10 cellular contexts compared by ENCODE assay signal in genomic region chr2:27117995-27118524, GRCh38. TPM values are rescaled to one million over a fixed set of nuclear protein-coding genes. Genes with fewer than 3 reads are reported as not detected.
A peak's percentile ranks its signal among the peaks of the same experiment; 100 is the strongest.
DNase-seq lines count a peak whose midpoint lies in the region; ATAC-seq, FAIRE-seq and TF ChIP-seq lines count a peak whose summit lies in the region.
"Had no signal": no experiment of that assay in that cellular context is flagged by ENCODE, and none has a peak within 500 bp of the region (broad histone marks: within the 10 kb centered on the region; RNA-seq: fewer than 3 reads in every experiment).

No MANE protein-coding gene starts in this region.

- dilution Hi-C loops in mammary epithelial cell (cut with HindIII; ENCODE audit: low sequenced_read_pairs) = no loop called here

- H3K4me3 ChIP-seq in A549 = peak overlapping the region; percentile 56
- peak overlapping the region; percentile 42 for H3K4me3 ChIP-seq in GM12865 (ENCODE audit: low read depth, low read length)
- peak overlapping the region; percentile 42 to 52 (median 48) for H3K4me3 ChIP-seq in mammary epithelial cell (replicated peaks in 1 of 3; ENCODE audit: insufficient read depth in 1 of 3, low read depth in 2 of 3, low read length in 3 of 3)
- H3K4me3 ChIP-seq in muscle layer of duodenum (ENCODE audit: low read depth in 1 of 2, low read length in 2 of 2) = peak overlapping the region; percentile 33 to 52

- H4K20me1 ChIP-seq in mammary epithelial cell (ENCODE audit: insufficient read depth, low read length) = no peaks in the 10 kb centered on the region

- ATAC-seq in A549 (peak; percentile 11 to 16; a peak in 3 of 6 replicates), HG03196 (IDR thresholded peaks at IDR 0.05; ENCODE audit: unreplicated experiment) (no peak)

- no peak for DNase-seq in A549 (ENCODE audit: low read depth in 1 of 2, low spot score in 1 of 2)
- DNase-seq in GM12865 (ENCODE audit: low read depth) = no peak
- DNase-seq in mammary epithelial cell = no peak
- no peak for DNase-seq in DMS153 treated with DMSO at 0.1 percent for 48 hours (lab: John Stamatoyannopoulos, UW; ENCODE audit: unreplicated experiment)
- DNase-seq in kidney glomerular epithelial cell (lab: John Stamatoyannopoulos, UW) = no peak
- DNase-seq in substantia nigra (lab: John Stamatoyannopoulos, UW) = no peak
- DNase-seq: foreskin keratinocyte, HCEC 1CT had no signal

- H3K27ac ChIP-seq in A549 = peak overlapping the region; percentile 71 to 88; a peak in 5 of 6 replicates
- no peak overlapping the region for H3K27ac ChIP-seq in mammary epithelial cell (ENCODE audit: insufficient read depth, low read depth, low read length)
- H3K27ac ChIP-seq in muscle layer of duodenum (ENCODE audit: low read length) = no peak overlapping the region
- no peak overlapping the region for H3K27ac ChIP-seq in substantia nigra (ENCODE audit: low read depth, low read length, poor library complexity, severe bottlenecking)
- H3K27ac ChIP-seq: foreskin keratinocyte had no signal

- TF ChIP-seq RAD21 in A549 (conservative IDR thresholded peaks at IDR 0.05 in 1 of 2, IDR thresholded peaks at IDR 0.05 in 1 of 2) = no peak

- in situ Hi-C loops in mammary epithelial cell (cut with MboI; ENCODE audit: low sequenced_read_pairs in 2 of 2) = no loop called here

- CTCF ChIA-PET in A549 (lab: Yijun Ruan, JAX) (interaction anchor here (0.9 to 3.4 kb wide), 5 partner anchors 14 to 272 kb away, joined by 3 to 14 read pairs (median 3); no protein-coding TSS in a partner anchor), mammary epithelial cell (lab: Charles Lee; ENCODE audit: low non-redundant PET) (interaction anchor here (0.6 kb wide), 1 partner anchor 52 kb away, joined by 3 read pairs; no protein-coding TSS in a partner anchor)

- H3K36me3 ChIP-seq in mammary epithelial cell (ENCODE audit: insufficient read depth, low read length) (no peaks in the 10 kb centered on the region), muscle layer of duodenum (ENCODE audit: control insufficient read depth in 1 of 2, insufficient read depth in 2 of 2, low read length in 2 of 2) (no peaks in the 10 kb centered on the region)

- peak overlapping the region; percentile 86 for H3K4me2 ChIP-seq in A549
- peak overlapping the region; percentile 77 for H3K4me2 ChIP-seq in mammary epithelial cell (ENCODE audit: insufficient read depth, low read depth, low read length)

- H3K27me3 ChIP-seq in mammary epithelial cell (ENCODE audit: insufficient read depth, low read length) (peaks cover 7% of the 10 kb centered on the region), muscle layer of duodenum (ENCODE audit: low read depth, low read length) (peaks cover 18% of the 10 kb centered on the region)

- WGBS in A549 (ENCODE audit: missing lambda C conversion rate) = 74% methylated on average over 12 of the region's 14 CpGs
- 38% methylated on average over 11 of the region's 14 CpGs for WGBS in mammary epithelial cell (ENCODE audit: low coverage, missing lambda C conversion rate)

- no peak overlapping the region for H3K9ac ChIP-seq in mammary epithelial cell (ENCODE audit: insufficient read depth, low read length)

- no peak for TF ChIP-seq CTCF in A549 (IDR thresholded peaks at IDR 0.05)
- TF ChIP-seq CTCF in GM12865 (IDR thresholded peaks at IDR 0.05; ENCODE audit: insufficient read depth, low read depth, low read length, missing control alignments) = no peak
- TF ChIP-seq CTCF in mammary epithelial cell (conservative IDR thresholded peaks at IDR 0.05 in 1 of 2, IDR thresholded peaks at IDR 0.05 in 1 of 2; ENCODE audit: extremely low read depth in 1 of 2, insufficient read depth in 1 of 2, low read depth in 1 of 2, low read length in 2 of 2) = no peak

- H3K79me2 ChIP-seq in mammary epithelial cell (ENCODE audit: insufficient read depth, low read length) = no peaks in the 10 kb centered on the region

- intact Hi-C loops in mammary epithelial cell (cut with micrococcal nuclease) = no loop called here

- POLR2A ChIA-PET in A549 (lab: Yijun Ruan, JAX) = no interaction called here

- no peak for TF ChIP-seq POLR2A in A549 (IDR thresholded peaks at IDR 0.05; ENCODE audit: low read length)

- no peak for TF ChIP-seq EP300 in A549 (IDR thresholded peaks at IDR 0.05)

- H3K9me3 ChIP-seq in A549 (no peaks in the 10 kb centered on the region), mammary epithelial cell (replicated peaks; ENCODE audit: insufficient read depth, low read length) (no peaks in the 10 kb centered on the region), muscle layer of duodenum (ENCODE audit: control insufficient read depth in 1 of 2, low read length in 2 of 2) (no peaks in the 10 kb centered on the region)

- no peak for FAIRE-seq in A549 (lab: Jason Lieb, UNC)

- H3K4me1 ChIP-seq in A549 (0 out of 3 replicates have a peak, but pooled peaks cover 4% of the 10 kb centered on the region), mammary epithelial cell (ENCODE audit: insufficient read depth, low read length) (peaks cover 10% of the 10 kb centered on the region), muscle layer of duodenum (ENCODE audit: control insufficient read depth in 1 of 2, insufficient read depth in 2 of 2, low read length in 2 of 2) (peaks cover 2 to 9% of the 10 kb centered on the region in 2 donors)
- H3K4me1 ChIP-seq: foreskin keratinocyte had no signal

- H2AFZ ChIP-seq in mammary epithelial cell (ENCODE audit: low read depth, low read length) = peak overlapping the region; percentile 87

- BruUV-seq in mammary epithelial cell (replicated peaks; lab: Mats Ljungman, UMichigan) = no TSS peak

TF ChIP-seq in A549, 52 proteins besides CTCF, POLR2A, EP300 and RAD21:
- TF ChIP-seq JUN (IDR thresholded peaks at IDR 0.05) (no peak), MAX (IDR thresholded peaks at IDR 0.05) (no peak), USF2 (IDR thresholded peaks at IDR 0.05) (no peak), ELK1 (IDR thresholded peaks at IDR 0.05; ENCODE audit: low read depth, low read length) (no peak), RFX5 (IDR thresholded peaks at IDR 0.05) (no peak)
TF ChIP-seq in A549: peak in this region for 0.

RNA-seq across cellular contexts. Expression of gene CGREF1, which starts 0.9 kb away (rescaled TPM):
- polyA plus RNA-seq in A549 (2011; rRNA removed) (5.8 and 6.6 TPM in 2 replicates), A549 (2017; fragmentation: RNase III; extraction: RNeasy Plus Mini Kit Qiagen cat#74134 plus additional on column Dnase treatment) (4.5 to 5.4 TPM (median 5.1 TPM) in 3 replicates), mammary epithelial cell (4.5 TPM)
- polyA plus RNA-seq in A549 (2012; cell fraction: cytosol; rRNA removed) = 8.1 and 8.2 TPM in 2 replicates
- polyA plus RNA-seq in A549 (2012; cell fraction: nucleus; rRNA removed) = 6.9 and 8.1 TPM in 2 replicates
- polyA minus RNA-seq in A549 (2011; rRNA and poly(A)+ RNA removed) = 4.7 and 5.3 TPM in 2 replicates
- 1 to 10 TPM; 3.6 to 6.8 TPM for total RNA-seq in mammary epithelial cell
- polyA minus RNA-seq in mammary epithelial cell = 0.83 TPM

RNA-seq across cellular contexts. Expression of gene ABHD1, which starts 5.6 kb away (rescaled TPM):
- polyA plus RNA-seq in A549 (2011; rRNA removed) = 1.9 and 2.4 TPM in 2 replicates
- 1.6 and 1.8 TPM in 2 replicates for polyA plus RNA-seq in A549 (2012; cell fraction: cytosol; rRNA removed)
- 2.4 and 2.9 TPM in 2 replicates for polyA plus RNA-seq in A549 (2012; cell fraction: nucleus; rRNA removed)
- 0.96 to 1.0 TPM (median 1.0 TPM) in 3 replicates for polyA plus RNA-seq in A549 (2017; fragmentation: RNase III; extraction: RNeasy Plus Mini Kit Qiagen cat#74134 plus additional on column Dnase treatment)
- 1.9 and 2.3 TPM in 2 replicates for polyA minus RNA-seq in A549 (2011; rRNA and poly(A)+ RNA removed)
- total RNA-seq in mammary epithelial cell = under 1 TPM in 1 of 2 donors, not detected in 1; 0.17 TPM
- polyA plus RNA-seq in mammary epithelial cell = 0.07 TPM
- polyA minus RNA-seq in mammary epithelial cell = not detected
- total RNA-seq: foreskin keratinocyte had no signal
- polyA plus RNA-seq: foreskin keratinocyte had no signal

RNA-seq across cellular contexts. Expression of gene PREB, which starts 16.4 kb away (rescaled TPM):
- polyA plus RNA-seq in A549 (2011; rRNA removed) (79.9 and 139 TPM in 2 replicates), A549 (2017; fragmentation: RNase III; extraction: RNeasy Plus Mini Kit Qiagen cat#74134 plus additional on column Dnase treatment) (52.3 to 58.2 TPM (median 54.6 TPM) in 3 replicates), mammary epithelial cell (69.4 TPM)
- polyA plus RNA-seq in A549 (2012; cell fraction: cytosol; rRNA removed) = 75.3 and 92.1 TPM in 2 replicates
- 77.9 and 95.0 TPM in 2 replicates for polyA plus RNA-seq in A549 (2012; cell fraction: nucleus; rRNA removed)
- polyA minus RNA-seq in A549 (2011; rRNA and poly(A)+ RNA removed) = 86.2 and 131 TPM in 2 replicates
- 10 to 100 TPM; 31.0 to 48.9 TPM for total RNA-seq in mammary epithelial cell
- 181 TPM for polyA minus RNA-seq in mammary epithelial cell

RNA-seq across cellular contexts. Expression of gene PRR30, which starts 21.1 kb away (rescaled TPM):
- polyA plus RNA-seq in A549 (2011; rRNA removed) (not detected in 2 replicates), A549 (2017; fragmentation: RNase III; extraction: RNeasy Plus Mini Kit Qiagen cat#74134 plus additional on column Dnase treatment) (not detected in 3 replicates), mammary epithelial cell (not detected)
- polyA plus RNA-seq in A549 (2012; cell fraction: cytosol; rRNA removed) = not detected in 2 replicates
- polyA plus RNA-seq in A549 (2012; cell fraction: nucleus; rRNA removed) = not detected in 2 replicates
- not detected in 2 replicates for polyA minus RNA-seq in A549 (2011; rRNA and poly(A)+ RNA removed)
- not detected for total RNA-seq in mammary epithelial cell
- polyA minus RNA-seq in mammary epithelial cell = not detected
- total RNA-seq: foreskin keratinocyte had no signal
- polyA plus RNA-seq: foreskin keratinocyte had no signal

RNA-seq across cellular contexts. Expression of gene TCF23, which starts 30.7 kb away (rescaled TPM):
- polyA plus RNA-seq in A549 (2011; rRNA removed) = not detected in 2 replicates
- polyA plus RNA-seq in A549 (2012; cell fraction: cytosol; rRNA removed) = not detected in 2 replicates
- polyA plus RNA-seq in A549 (2012; cell fraction: nucleus; rRNA removed) = not detected in 2 replicates
- polyA plus RNA-seq in A549 (2017; fragmentation: RNase III; extraction: RNeasy Plus Mini Kit Qiagen cat#74134 plus additional on column Dnase treatment) = not detected in 3 replicates
- polyA minus RNA-seq in A549 (2011; rRNA and poly(A)+ RNA removed) = not detected in 2 replicates
- total RNA-seq in mammary epithelial cell = not detected
- not detected for polyA plus RNA-seq in mammary epithelial cell
- not detected for polyA minus RNA-seq in mammary epithelial cell

Comparison
In these comparisons a context has a peak if more than half of its experiments do, and no peak if none do; other contexts are left out.
1. H3K27ac ChIP-seq: peak in A549 (2 of 2); none in mammary epithelial cell (single experiment), muscle layer of duodenum (single experiment) and substantia nigra (single experiment).
2. Peak in every context shown above with its lines, with median percentiles within 50 percentile points of each other: H3K4me3 ChIP-seq.